9 cellular contexts compared by ENCODE assay signal in the genomic region with DNA sequence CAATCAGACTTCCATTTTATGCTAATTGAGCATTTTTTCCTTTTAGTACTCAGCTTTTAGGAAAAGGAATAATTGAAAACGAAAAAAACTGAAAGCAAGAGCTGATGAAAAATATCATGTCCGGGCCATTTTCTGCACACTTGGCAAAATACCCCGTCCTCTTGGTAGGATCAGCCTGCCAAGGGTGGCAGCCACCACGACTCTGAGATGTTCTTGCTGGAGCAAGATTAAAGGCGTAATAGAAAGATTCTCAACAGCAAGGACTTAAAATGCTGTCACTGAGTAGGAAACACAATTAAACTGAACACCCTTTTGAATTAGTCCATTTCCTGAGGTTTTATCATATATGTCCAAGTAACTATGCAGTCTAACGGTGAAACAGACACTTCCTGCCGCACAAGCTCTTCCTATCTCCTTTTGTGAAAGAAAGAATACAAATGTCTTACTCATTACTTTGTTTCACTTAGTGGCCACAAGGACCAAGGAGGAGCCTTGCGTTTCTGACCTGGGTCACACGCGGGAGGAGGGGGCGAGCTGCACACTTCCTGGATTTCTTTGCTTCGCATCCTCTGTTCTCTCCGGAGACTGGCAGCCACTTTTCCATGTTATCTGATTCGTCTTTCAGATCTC.
DNase-seq lines count a peak whose midpoint lies in the region; ATAC-seq and TF ChIP-seq lines count a peak whose summit lies in the region.
"Had no signal": no experiment of that assay in that cellular context is flagged by ENCODE, and none has a peak within 500 bp of the region (broad histone marks: within the 10 kb centered on the region; RNA-seq: fewer than 3 reads in every experiment).

No MANE protein-coding gene starts in this region.

- H3K27ac Mint-ChIP-seq in H9 (peak overlapping the region; percentile 16 to 82 (median 47); a peak in 2 of 7 replicates), glutamatergic neuron (ENCODE audit: unreplicated experiment) (no peak overlapping the region)
- H3K27ac Mint-ChIP-seq: activated naive CD4-positive, alpha-beta T cell treated with anti-CD3 and anti-CD28 coated beads, Interleukin-2, amount 50 U/mL, for 72 hours had no signal

- H3K9me3 Mint-ChIP-seq in H9: no peaks in the 10 kb centered on the region
- H3K9me3 Mint-ChIP-seq in glutamatergic neuron (ENCODE audit: unreplicated experiment): peaks cover 1% of the 10 kb centered on the region
- H3K9me3 Mint-ChIP-seq: activated naive CD4-positive, alpha-beta T cell treated with anti-CD3 and anti-CD28 coated beads, Interleukin-2, amount 50 U/mL, for 72 hours had no signal

- no peak overlapping the region for H3K14ac ChIP-seq in H9 (ENCODE audit: insufficient read depth, low read length)

- H4K20me1 ChIP-seq in H9 (ENCODE audit: control insufficient read depth, insufficient read depth, insufficient read length): no peaks in the 10 kb centered on the region

- H2BK15ac ChIP-seq in H9 (ENCODE audit: low read depth, low read length): no peak overlapping the region

- H3T11ph ChIP-seq in H9 (ENCODE audit: low read length): no peak overlapping the region

- TF ChIP-seq POLR2A in right lobe of liver (IDR thresholded peaks at IDR 0.05): no peak

- no peak overlapping the region for H3K9ac ChIP-seq in H9 (ENCODE audit: extremely low read depth, insufficient read length, low read length)

- no peak overlapping the region for H3K56ac ChIP-seq in H9 (ENCODE audit: insufficient read length, low read depth, low read length)

- no peaks in the 10 kb centered on the region for H3K79me1 ChIP-seq in H9 (ENCODE audit: insufficient read depth, low read depth, low read length, poor library complexity, severe bottlenecking)

- H3K23me2 ChIP-seq in H9 (ENCODE audit: insufficient read length, low read depth, low read length, poor library complexity, severe bottlenecking): no peaks in the 10 kb centered on the region

- DNase-seq in H9 (no peak), astrocyte of the spinal cord (ENCODE audit: low read depth, low spot score) (peak; percentile 68), right lobe of liver (peak in 2 of 3 donors; percentile 43 to 58), NCI-H1105 (lab: John Stamatoyannopoulos, UW) (no peak), glutamatergic neuron (no peak)
- no peak for DNase-seq in stimulated activated naive CD8-positive, alpha-beta T cell treated with anti-CD3 and anti-CD28 coated beads, Interleukin-15, Interleukin-2, amounts not matched to agents 100 U/mL and 50 U/mL, for 24 hours
- DNase-seq: NCI-H187 had no signal

- in situ Hi-C loops in astrocyte of the spinal cord (cut with HindIII; ENCODE audit: low sequenced_read_pairs): no loop called here

- H3K27ac ChIP-seq in H9 (ENCODE audit: insufficient read length, low read depth, low read length): no peak overlapping the region
- peak overlapping the region in 2 of 3 donors; percentile 15 to 22 for H3K27ac ChIP-seq in right lobe of liver
- H3K27ac ChIP-seq in urinary bladder (ENCODE audit: low read depth): peak overlapping the region; percentile 41

- H3K4me2 ChIP-seq in H9 (ENCODE audit: insufficient read depth, insufficient read length, low read length): no peak overlapping the region

- H2BK120ac ChIP-seq in H9 (ENCODE audit: low read depth, low read length, poor library complexity, severe bottlenecking): no peak overlapping the region

- no peak overlapping the region for H4K8ac ChIP-seq in H9 (replicated peaks; ENCODE audit: insufficient read length, low read depth, low read length)

- H2AFZ ChIP-seq in H9 (ENCODE audit: low read length): no peak overlapping the region

- H2BK20ac ChIP-seq in H9 (ENCODE audit: low read depth, low read length, poor library complexity, severe bottlenecking): no peak overlapping the region

- no CpG with 5 or more reads among the region's 14 CpGs for WGBS in H9 (ENCODE audit: extremely low coverage, insufficient read length, low lambda C conversion rate)
- 66% methylated on average over 14 of the region's 14 CpGs for WGBS in right lobe of liver (ENCODE audit: insufficient coverage, low coverage, low lambda C conversion rate, missing lambda C conversion rate)
- WGBS in urinary bladder: 45% methylated on average over 14 of the region's 14 CpGs

- intact Hi-C loops in right lobe of liver (cut with DNase I): no loop called here

- H3K27me3 Mint-ChIP-seq in H9 (ENCODE audit: low read depth) (no peaks in the 10 kb centered on the region), glutamatergic neuron (ENCODE audit: unreplicated experiment) (no peaks in the 10 kb centered on the region)

- H3K4me3 ChIP-seq in astrocyte of the spinal cord (ENCODE audit: low read depth, low read length): no peak overlapping the region
- H3K4me3 ChIP-seq in right lobe of liver: peak overlapping the region in 1 of 3 donors; percentile 13
- H3K4me3 ChIP-seq in urinary bladder (ENCODE audit: low read depth, low read length): no peak overlapping the region

- peaks cover 71 to 73% of the 10 kb centered on the region in 2 experiments for H3K4me1 Mint-ChIP-seq in H9
- H3K4me1 Mint-ChIP-seq in glutamatergic neuron (ENCODE audit: low read depth, unreplicated experiment): peaks cover 19% of the 10 kb centered on the region

- H3K79me2 ChIP-seq in H9 (ENCODE audit: insufficient read depth, low read length): no peaks in the 10 kb centered on the region

- H2BK5ac ChIP-seq in H9 (ENCODE audit: insufficient read length, low read length): no peak overlapping the region

- H3K36me3 Mint-ChIP-seq in H9 (ENCODE audit: insufficient read depth in 1 of 3, low read depth in 3 of 3): no peaks in the 10 kb centered on the region
- H3K36me3 Mint-ChIP-seq in glutamatergic neuron (ENCODE audit: unreplicated experiment): no peaks in the 10 kb centered on the region
- H3K36me3 Mint-ChIP-seq: activated naive CD4-positive, alpha-beta T cell treated with anti-CD3 and anti-CD28 coated beads, Interleukin-2, amount 50 U/mL, for 72 hours had no signal

- no peak overlapping the region for H3K4ac ChIP-seq in H9 (ENCODE audit: low read depth, low read length)

- H3K36me3 ChIP-seq in right lobe of liver: no peaks in the 10 kb centered on the region
- H3K36me3 ChIP-seq in urinary bladder (ENCODE audit: insufficient read depth): no peaks in the 10 kb centered on the region

- TF ChIP-seq CTCF in H9 (conservative IDR thresholded peaks at IDR 0.05) (no peak), astrocyte of the spinal cord (IDR thresholded peaks at IDR 0.05; ENCODE audit: low read depth, low read length) (no peak), right lobe of liver (IDR thresholded peaks at IDR 0.05) (no peak), glutamatergic neuron (IDR thresholded peaks at IDR 0.05; ENCODE audit: partially characterized antibody, unreplicated experiment) (no peak)

- H3K9me3 ChIP-seq in H9 (ENCODE audit: control insufficient read depth, low read depth, low read length): no peaks in the 10 kb centered on the region
- no peaks in the 10 kb centered on the region for H3K9me3 ChIP-seq in right lobe of liver

- H3K4me3 Mint-ChIP-seq in H9 (no peak overlapping the region), glutamatergic neuron (ENCODE audit: unreplicated experiment) (no peak overlapping the region)

- no peak overlapping the region for H2BK12ac ChIP-seq in H9 (ENCODE audit: insufficient read length, low read depth, low read length)

- H2AK5ac ChIP-seq in H9 (ENCODE audit: insufficient read length, low read length): no peak overlapping the region

- H3K27me3 ChIP-seq in H9 (ENCODE audit: insufficient read depth, low read length) (no peaks in the 10 kb centered on the region), right lobe of liver (no peaks in the 10 kb centered on the region)

- no peak overlapping the region for H3K18ac ChIP-seq in H9 (ENCODE audit: insufficient read length, low read depth, low read length)

- no peak overlapping the region for H4K5ac ChIP-seq in H9 (ENCODE audit: insufficient read length, low read depth, low read length)

- ATAC-seq in right lobe of liver: peak; percentile 63 to 84 (median 69)
- no peak for ATAC-seq in stimulated activated naive CD8-positive, alpha-beta T cell treated with anti-CD3 and anti-CD28 coated beads, Interleukin-15, Interleukin-2, amounts not matched to agents 100 U/mL and 50 U/mL, for 24 hours
- ATAC-seq: activated naive CD4-positive, alpha-beta T cell treated with anti-CD3 and anti-CD28 coated beads, Interleukin-2, amount 50 U/mL, for 72 hours had no signal

- H4K91ac ChIP-seq in H9 (ENCODE audit: insufficient read length, low read depth, low read length): no peak overlapping the region

- H3K4me1 ChIP-seq in H9 (ENCODE audit: insufficient read depth, low read length) (peaks cover 12% of the 10 kb centered on the region; the same call in 1 of the 2 replicates), right lobe of liver (no peaks in the 10 kb centered on the region), urinary bladder (ENCODE audit: insufficient read depth) (peaks cover 1% of the 10 kb centered on the region)

- H3K23ac ChIP-seq in H9 (ENCODE audit: insufficient read length, low read depth, low read length): no peak overlapping the region

Comparison
In these comparisons a context has a peak if more than half of its experiments do, and no peak if none do; other contexts are left out.
1. DNase-seq: peak in astrocyte of the spinal cord (single experiment) and right lobe of liver (2 of 3); none in H9 (single experiment), stimulated activated naive CD8-positive, alpha-beta T cell treated with anti-CD3 and anti-CD28 coated beads, Interleukin-15, Interleukin-2, amounts not matched to agents 100 U/mL and 50 U/mL, for 24 hours (single experiment), NCI-H1105 (single experiment) and glutamatergic neuron (single experiment).